ENCODE assay signal across 1 cellular context in genomic region chr2:160652236-160652635, GRCh38.
TF ChIP-seq lines count a peak whose summit lies in the region.

No MANE protein-coding gene starts in this region.

TF ChIP-seq in HCT116, 20 proteins besides CTCF, POLR2A, EP300 and RAD21 (continued from another document):
- TF ChIP-seq SP1 (IDR thresholded peaks at IDR 0.05; ENCODE audit: low read depth) (no peak), ZFX (IDR thresholded peaks at IDR 0.05) (no peak), FOSL1 (IDR thresholded peaks at IDR 0.05; ENCODE audit: low read depth) (no peak), SRF (IDR thresholded peaks at IDR 0.05; ENCODE audit: low read depth) (no peak)
- TF ChIP-seq, protein P1, sequence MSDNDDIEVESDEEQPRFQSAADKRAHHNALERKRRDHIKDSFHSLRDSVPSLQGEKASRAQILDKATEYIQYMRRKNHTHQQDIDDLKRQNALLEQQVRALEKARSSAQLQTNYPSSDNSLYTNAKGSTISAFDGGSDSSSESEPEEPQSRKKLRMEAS (IDR thresholded peaks at IDR 0.05), result no peak
